In genomic region chr20:46217583-46217982, GRCh38 we compare ENCODE assay signal across 7 cellular contexts.
"Had no signal": no experiment of that assay in that cellular context is flagged by ENCODE, and none has a peak within 500 bp of the region (broad histone marks: within the 10 kb centered on the region; RNA-seq: fewer than 3 reads in every experiment).

No MANE protein-coding gene starts in this region.

- H3K4me3 ChIP-seq: GM23338 had no signal

- DNase-seq: H9, HCEC 1CT, HFFc6, Karpas-422, KBM-7 had no signal

- H3K9ac ChIP-seq: KMS-11 had no signal

- H3K4me2 ChIP-seq: GM23338, KMS-11 had no signal

- H3K27ac ChIP-seq: KMS-11 had no signal
